13 cellular contexts compared by ENCODE assay signal in genomic region chr1:110786802-110787327, GRCh38.
DNase-seq lines count a peak whose midpoint lies in the region; ATAC-seq and TF ChIP-seq lines count a peak whose summit lies in the region.
"Had no signal": no experiment of that assay in that cellular context is flagged by ENCODE, and none has a peak within 500 bp of the region (broad histone marks: within the 10 kb centered on the region; RNA-seq: fewer than 3 reads in every experiment).

No MANE protein-coding gene starts in this region.

- H3K36me3 ChIP-seq in OCI-LY7 (ENCODE audit: insufficient read depth, low read length): no peaks in the 10 kb centered on the region; the same call in 1 of the 2 replicates

- POLR2A ChIA-PET in OCI-LY7 (lab: Charles Lee): interaction anchor here (0.6 to 2.9 kb wide), 35 partner anchors 9 to 435 kb away, joined by 3 to 17 read pairs (median 3); partner anchors contain the start of gene LRIF1

- H3K9me3 Mint-ChIP-seq in natural killer cell: peaks cover 0 to 8% of the 10 kb centered on the region in 2 donors

- peak overlapping the region; percentile 47 for H3K4me3 ChIP-seq in OCI-LY7 (ENCODE audit: low read depth, low read length, poor library complexity, severe bottlenecking)

- CTCF ChIA-PET in OCI-LY7 (lab: Charles Lee; ENCODE audit: unreplicated experiment): interaction anchor here (0.7 to 1.7 kb wide), 13 partner anchors 20 to 822 kb away, joined by 3 to 6 read pairs (median 4); no protein-coding TSS in a partner anchor

- ATAC-seq in activated CD4-positive, CD25-positive, alpha-beta regulatory T cell treated with anti-CD3 and anti-CD28 coated beads, Interleukin-2, amount 50 U/mL, for 24 hours: peak; percentile 49 to 51
- peak; percentile 37 for ATAC-seq in GM21529 (IDR thresholded peaks at IDR 0.05; ENCODE audit: unreplicated experiment)
- ATAC-seq in natural killer cell: no peak
- ATAC-seq in GM21786 (IDR thresholded peaks at IDR 0.05; ENCODE audit: unreplicated experiment): no peak

- TF ChIP-seq CTCF in OCI-LY7 (conservative IDR thresholded peaks at IDR 0.05; ENCODE audit: low read length): no peak
- TF ChIP-seq CTCF in natural killer cell (IDR thresholded peaks at IDR 0.05): no peak

- TSS peak; percentile 78 for BruUV-seq in OCI-LY7 (replicated peaks; lab: Mats Ljungman, UMichigan)

- peaks cover under 1 to 4% of the 10 kb centered on the region in 2 donors for H3K27me3 Mint-ChIP-seq in natural killer cell (ENCODE audit: low read depth in 2 of 2)

- peaks cover 24 to 25% of the 10 kb centered on the region in 2 donors for H3K4me1 Mint-ChIP-seq in natural killer cell
- H3K4me1 Mint-ChIP-seq: H9 had no signal

- no peak for DNase-seq in activated CD4-positive, CD25-positive, alpha-beta regulatory T cell (lab: John Stamatoyannopoulos, UW)
- DNase-seq in OCI-LY7 (ENCODE audit: low spot score) (no peak), natural killer cell (no peak), posterior vena cava (ENCODE audit: low spot score) (no peak), NCI-H226 (no peak)
- DNase-seq: cortex of kidney; DMS79; H9; stimulated activated CD8-positive, alpha-beta memory T cell treated with anti-CD3 and anti-CD28 coated beads, Interleukin-4, amount 100 ng/mL, for 48 hours; T1000 had no signal

- H3K9me3 ChIP-seq in OCI-LY7 (ENCODE audit: low read length): peaks cover 13% of the 10 kb centered on the region; the same call in 1 of the 2 replicates

- H3K27ac Mint-ChIP-seq in natural killer cell: peak overlapping the region in 1 of 2 donors; percentile 41
- H3K27ac Mint-ChIP-seq: H9 had no signal

- peak overlapping the region; percentile 54 for H3K4me3 Mint-ChIP-seq in natural killer cell
- H3K4me3 Mint-ChIP-seq: H9 had no signal

- H3K79me2 ChIP-seq in OCI-LY7 (ENCODE audit: insufficient read depth, low read depth, low read length): no peaks in the 10 kb centered on the region

- H3K27ac ChIP-seq in OCI-LY7 (ENCODE audit: low read depth, low read length, poor library complexity, severe bottlenecking): peak overlapping the region; percentile 80

- peak overlapping the region; percentile 65 for H3K4me2 ChIP-seq in OCI-LY7 (ENCODE audit: low read length)

- peaks cover 8% of the 10 kb centered on the region for H3K36me3 Mint-ChIP-seq in natural killer cell

- intact Hi-C loops in OCI-LY7 (cut with micrococcal nuclease; ENCODE audit: unreplicated experiment) (loop anchor here (1.0 to 10.0 kb wide), 4 partner anchors 86 to 582 kb away; partner anchors contain the start of gene CD53), natural killer cell (cut with micrococcal nuclease) (no loop called here), posterior vena cava (cut with DNase I) (loop anchor here in 1 of 2 donors (10.0 kb wide), 1 partner anchor 172 kb away; no protein-coding TSS in a partner anchor)

- no peaks in the 10 kb centered on the region for H3K9me2 ChIP-seq in OCI-LY7 (ENCODE audit: insufficient read depth, low read length)

- peak overlapping the region; percentile 53; the same call in 1 of the 2 replicates for H2AFZ ChIP-seq in OCI-LY7 (ENCODE audit: low read length)

- peaks cover 30% of the 10 kb centered on the region for H3K4me1 ChIP-seq in OCI-LY7 (ENCODE audit: insufficient read depth, low read length, poor library complexity, severe bottlenecking)

- no peaks in the 10 kb centered on the region for H4K20me1 ChIP-seq in OCI-LY7 (ENCODE audit: insufficient read depth, low read length)

Comparison
In these comparisons a context has a peak if more than half of its experiments do, and no peak if none do; other contexts are left out.
1. ATAC-seq: peak in activated CD4-positive, CD25-positive, alpha-beta regulatory T cell treated with anti-CD3 and anti-CD28 coated beads, Interleukin-2, amount 50 U/mL, for 24 hours (2 of 2) and GM21529 (single experiment); none in natural killer cell (0 of 3) and GM21786 (single experiment).